In the genomic region with DNA sequence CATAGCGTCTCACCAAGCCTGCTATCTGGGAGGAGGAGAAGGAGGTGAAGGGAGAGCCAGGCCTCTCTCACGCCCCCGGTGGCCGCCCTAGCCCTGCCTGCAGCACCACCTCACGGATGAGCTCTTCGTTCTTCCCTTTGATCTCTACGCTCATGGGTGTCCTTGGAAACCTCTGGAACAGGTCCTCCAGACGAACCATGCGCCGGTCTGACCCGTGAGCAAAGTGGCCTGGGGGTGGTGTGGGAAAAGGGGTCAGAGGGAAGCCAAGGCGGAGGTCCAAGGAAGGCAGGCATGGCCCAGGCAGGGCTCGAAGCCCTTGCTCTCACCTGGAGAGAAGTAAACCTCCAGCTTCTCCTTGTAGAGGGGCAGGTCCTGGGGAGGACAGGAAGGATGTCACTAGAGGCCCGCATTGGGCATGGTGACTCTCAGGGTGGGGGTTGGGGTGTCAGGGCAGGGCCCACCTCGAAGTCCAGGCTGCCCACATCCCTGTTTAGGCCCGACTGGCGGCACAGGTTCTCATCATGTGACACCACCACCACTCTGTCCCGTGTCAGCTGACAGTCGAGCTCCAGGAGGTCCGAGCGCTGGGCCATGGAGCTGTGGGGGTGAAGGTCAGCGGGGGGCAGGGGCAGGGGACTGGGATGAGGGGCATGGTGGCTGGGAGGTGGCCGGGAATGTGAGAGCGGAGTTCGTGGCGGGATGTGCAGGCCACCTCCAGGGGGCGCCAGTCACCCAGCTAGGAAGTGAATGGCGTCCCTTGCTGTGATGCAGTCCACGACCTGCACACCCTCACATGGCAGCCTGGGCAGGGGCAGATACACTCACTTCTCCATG, we compare ENCODE assay signal across 8 cellular contexts. TPM values are rescaled to one million over a fixed set of nuclear protein-coding genes. Genes with fewer than 3 reads are reported as not detected.
A peak's percentile ranks its signal among the peaks of the same experiment; 100 is the strongest.
DNase-seq lines count a peak whose midpoint lies in the region; ATAC-seq and TF ChIP-seq lines count a peak whose summit lies in the region.

No MANE protein-coding gene starts in this region.

- DNase-seq in AG10803 (ENCODE audit: low read depth) (peak; percentile 57), HCEC 1CT (peak; percentile 53), T1000 (lab: John Stamatoyannopoulos, UW) (peak; percentile 28), left lobe of liver (ENCODE audit: low spot score) (peak; percentile 55), NCI-H774 (lab: John Stamatoyannopoulos, UW) (no peak), HK-2 (ENCODE audit: unreplicated experiment) (no peak)
- DNase-seq in stimulated activated CD8-positive, alpha-beta memory T cell treated with anti-CD3 and anti-CD28 coated beads, Interleukin-4, amount 100 ng/mL, for 48 hours = peak; percentile 86

- H3K4me3 ChIP-seq in AG10803 (ENCODE audit: low read length) = no peak overlapping the region

- TF ChIP-seq CTCF in AG10803 (conservative IDR thresholded peaks at IDR 0.05; ENCODE audit: low read length) = peak; percentile 61
- TF ChIP-seq CTCF in brain (conservative IDR thresholded peaks at IDR 0.05) = peak; percentile 33 to 52

- H3K27ac Mint-ChIP-seq in brain = peak overlapping the region in 1 of 5 experiments; percentile 75

- peaks cover 26% of the 10 kb centered on the region for H3K36me3 Mint-ChIP-seq in brain

- H3K9me3 Mint-ChIP-seq in brain = no peaks in the 10 kb centered on the region

- peaks cover 4% of the 10 kb centered on the region for H3K4me1 Mint-ChIP-seq in brain

- ATAC-seq in left lobe of liver = peak; percentile 67

- H3K4me3 Mint-ChIP-seq in brain = no peak overlapping the region

- no peaks in the 10 kb centered on the region for H3K27me3 Mint-ChIP-seq in brain

RNA-seq across cellular contexts. Expression of a gene that starts 0.9 kb away (rescaled TPM):
- 0.76 TPM for polyA plus RNA-seq in brain (ENCODE audit: insufficient read depth, low read depth, low replicate concordance)
- 1.4 TPM for total RNA-seq in left lobe of liver

RNA-seq across cellular contexts. Expression of a gene that starts 10.6 kb away (rescaled TPM):
- 234 TPM for polyA plus RNA-seq in brain (ENCODE audit: insufficient read depth, low read depth, low replicate concordance)
- 12.3 TPM for total RNA-seq in left lobe of liver

RNA-seq across cellular contexts. Expression of a gene that starts 16.4 kb away (rescaled TPM):
- polyA plus RNA-seq in brain (ENCODE audit: insufficient read depth, low read depth, low replicate concordance) = 277 TPM
- total RNA-seq in left lobe of liver = 20.9 TPM

RNA-seq across cellular contexts. Expression of a gene that starts 20.7 kb away (rescaled TPM):
- polyA plus RNA-seq in brain (ENCODE audit: insufficient read depth, low read depth, low replicate concordance) = 2.0 TPM
- total RNA-seq in left lobe of liver = 0.86 TPM

RNA-seq across cellular contexts. Expression of a gene that starts 36.6 kb away (rescaled TPM):
- polyA plus RNA-seq in brain (ENCODE audit: insufficient read depth, low read depth, low replicate concordance) = 105 TPM
- 51.0 TPM for total RNA-seq in left lobe of liver

Comparison
In these comparisons a context has a peak if more than half of its experiments do, and no peak if none do; other contexts are left out.
1. DNase-seq: peak in AG10803 (single experiment), HCEC 1CT (single experiment), T1000 (single experiment), left lobe of liver (single experiment) and stimulated activated CD8-positive, alpha-beta memory T cell treated with anti-CD3 and anti-CD28 coated beads, Interleukin-4, amount 100 ng/mL, for 48 hours (single experiment); none in NCI-H774 (single experiment) and HK-2 (single experiment).